16 cellular contexts compared by ENCODE assay signal in genomic region chr13:49714757-49715156, GRCh38. TPM values are rescaled to one million over a fixed set of nuclear protein-coding genes. Genes with fewer than 3 reads are reported as not detected.
DNase-seq lines count a peak whose midpoint lies in the region; ATAC-seq, FAIRE-seq and TF ChIP-seq lines count a peak whose summit lies in the region.
"Had no signal": no experiment of that assay in that cellular context is flagged by ENCODE, and none has a peak within 500 bp of the region (broad histone marks: within the 10 kb centered on the region; RNA-seq: fewer than 3 reads in every experiment).

No MANE protein-coding gene starts in this region.

- intact Hi-C loops in pancreas (cut with DNase I): no loop called here
- intact Hi-C loops in activated CD4-positive, alpha-beta T cell treated with anti-CD3 and anti-CD28 coated beads, Interleukin-2, amount 10 ng/mL, durations not matched to agents 24 days and 14 days (cut with micrococcal nuclease): no loop called here

- no peak for TF ChIP-seq CTCF in pancreas (IDR thresholded peaks at IDR 0.05)

- DNase-seq in pancreas: no peak
- DNase-seq in activated T-cell treated with anti-CD3 and anti-CD28 coated beads, Interleukin-2, amount 50 U/mL, for 4 hours: no peak
- no peak for DNase-seq in activated CD4-positive, CD25-positive, alpha-beta regulatory T cell (lab: John Stamatoyannopoulos, UW)
- DNase-seq in activated CD4-positive, alpha-beta T cell treated with anti-CD3 and anti-CD28 coated beads, Interleukin-2, amount 10 ng/mL, durations not matched to agents 24 days and 14 days: no peak
- DNase-seq: 8988T; Calu3; CD8-positive, alpha-beta T cell; DMS79 treated with DMSO at 0.1 percent for 48 hours had no signal

- H3K9me3 ChIP-seq in pancreas: no peaks in the 10 kb centered on the region
- H3K9me3 ChIP-seq: HAP-1 had no signal

- FAIRE-seq in G401.6 (lab: Jason Lieb, UNC): peak; percentile 88
- peak; percentile 69 for FAIRE-seq in TTC549 (lab: Jason Lieb, UNC)
- FAIRE-seq in endometrium (lab: Jason Lieb, UNC): peak; percentile 37
- FAIRE-seq in pancreas (lab: Jason Lieb, UNC): peak; percentile 88
- FAIRE-seq: GM12878 had no signal

- no peak overlapping the region for H3K4me3 ChIP-seq in pancreas
- H3K4me3 ChIP-seq: BLaER1 treated with 17β-estradiol and CSF1 and Interleukin-3, amounts not matched to agents 10 nM and 100 nM; GM12878; HAP-1 had no signal

- H3K36me3 ChIP-seq in pancreas: peaks cover 0 to 10% (median 0%) of the 10 kb centered on the region in 3 donors

- H3K36me3 Mint-ChIP-seq in activated T-cell treated with anti-CD3 and anti-CD28 coated beads, Interleukin-2, amount 50 U/mL, for 4 hours (ENCODE audit: insufficient read depth): peaks cover 56% of the 10 kb centered on the region
- peaks cover 50% of the 10 kb centered on the region for H3K36me3 Mint-ChIP-seq in activated CD4-positive, alpha-beta T cell treated with anti-CD3 and anti-CD28 coated beads, Interleukin-2, amount 10 ng/mL, durations not matched to agents 24 days and 14 days (ENCODE audit: low read depth)

- no peak for ATAC-seq in pancreas
- no peak for ATAC-seq in activated T-cell treated with anti-CD3 and anti-CD28 coated beads, Interleukin-2, amount 50 U/mL, for 4 hours
- ATAC-seq: CD8-positive, alpha-beta T cell; GM12878 had no signal

- H3K27me3 Mint-ChIP-seq in activated T-cell treated with anti-CD3 and anti-CD28 coated beads, Interleukin-2, amount 50 U/mL, for 4 hours (ENCODE audit: low read depth): no peaks in the 10 kb centered on the region
- no peaks in the 10 kb centered on the region for H3K27me3 Mint-ChIP-seq in activated CD4-positive, alpha-beta T cell treated with anti-CD3 and anti-CD28 coated beads, Interleukin-2, amount 10 ng/mL, durations not matched to agents 24 days and 14 days
- H3K27me3 Mint-ChIP-seq: B cell had no signal

- H3K27ac Mint-ChIP-seq in activated CD4-positive, alpha-beta T cell treated with anti-CD3 and anti-CD28 coated beads, Interleukin-2, amount 10 ng/mL, durations not matched to agents 24 days and 14 days: no peak overlapping the region
- H3K27ac Mint-ChIP-seq: B cell; CD8-positive, alpha-beta T cell had no signal

- no peak overlapping the region for H3K4me3 Mint-ChIP-seq in activated T-cell treated with anti-CD3 and anti-CD28 coated beads, Interleukin-2, amount 50 U/mL, for 4 hours
- H3K4me3 Mint-ChIP-seq in activated CD4-positive, alpha-beta T cell treated with anti-CD3 and anti-CD28 coated beads, Interleukin-2, amount 10 ng/mL, durations not matched to agents 24 days and 14 days: no peak overlapping the region
- H3K4me3 Mint-ChIP-seq: B cell; CD8-positive, alpha-beta T cell had no signal

- no peaks in the 10 kb centered on the region for H3K27me3 ChIP-seq in pancreas
- H3K27me3 ChIP-seq: BLaER1 treated with 17β-estradiol and CSF1 and Interleukin-3, amounts not matched to agents 10 nM and 100 nM had no signal

- H3K4me1 ChIP-seq in pancreas: no peaks in the 10 kb centered on the region
- H3K4me1 ChIP-seq: BLaER1 treated with 17β-estradiol and CSF1 and Interleukin-3, amounts not matched to agents 10 nM and 100 nM; HAP-1 had no signal

- no peak overlapping the region for H3K27ac ChIP-seq in pancreas
- H3K27ac ChIP-seq: BLaER1 treated with 17β-estradiol and CSF1 and Interleukin-3, amounts not matched to agents 10 nM and 100 nM; HL-60 had no signal

- H3K4me1 Mint-ChIP-seq in activated T-cell treated with anti-CD3 and anti-CD28 coated beads, Interleukin-2, amount 50 U/mL, for 4 hours (ENCODE audit: low read depth): no peaks in the 10 kb centered on the region
- peaks cover 5% of the 10 kb centered on the region for H3K4me1 Mint-ChIP-seq in activated CD4-positive, alpha-beta T cell treated with anti-CD3 and anti-CD28 coated beads, Interleukin-2, amount 10 ng/mL, durations not matched to agents 24 days and 14 days
- H3K4me1 Mint-ChIP-seq: B cell had no signal

- 98 to 99% methylated on average over 1 of the region's 1 CpG for WGBS in pancreas, 2 donors

- H3K9me3 Mint-ChIP-seq in activated T-cell treated with anti-CD3 and anti-CD28 coated beads, Interleukin-2, amount 50 U/mL, for 4 hours: peaks cover 18% of the 10 kb centered on the region
- peaks cover 11% of the 10 kb centered on the region for H3K9me3 Mint-ChIP-seq in activated CD4-positive, alpha-beta T cell treated with anti-CD3 and anti-CD28 coated beads, Interleukin-2, amount 10 ng/mL, durations not matched to agents 24 days and 14 days

RNA-seq across cellular contexts. Expression of gene EBPL, which starts 23.5 kb away (rescaled TPM):
- 10 to 100 TPM; 23.8 to 44.0 (median 34.0) TPM for total RNA-seq in pancreas
- 10 to 100 TPM; 44.4 to 46.4 TPM for polyA plus RNA-seq in pancreas
- 10 to 100 TPM; 36.5 to 59.1 (median 53.4) TPM for total RNA-seq in activated T-cell treated with anti-CD3 and anti-CD28 coated beads, Interleukin-2, amount 50 U/mL, for 4 hours
- 49.0 and 52.3 TPM in 2 replicates for total RNA-seq in activated CD4-positive, alpha-beta T cell treated with anti-CD3 and anti-CD28 coated beads, Interleukin-2, amount 10 ng/mL, durations not matched to agents 24 days and 14 days
